ENCODE assay signal across 8 cellular contexts in the genomic region with DNA sequence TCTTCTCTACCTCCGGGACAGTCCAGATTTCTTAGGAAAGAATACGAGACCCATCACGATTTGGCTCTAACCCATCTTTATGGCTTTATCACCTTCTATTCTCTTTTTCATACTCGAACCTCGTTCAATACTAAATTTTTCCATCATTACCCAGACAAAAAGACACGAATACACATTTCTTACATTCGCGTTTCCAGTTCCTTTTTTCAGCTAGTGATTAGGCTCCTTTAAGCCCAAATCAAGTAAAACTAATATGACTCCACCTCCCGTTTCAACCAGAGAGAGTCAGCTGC. TPM values are rescaled to one million over a fixed set of nuclear protein-coding genes. Genes with fewer than 3 reads are reported as not detected.
DNase-seq lines count a peak whose midpoint lies in the region; ATAC-seq and TF ChIP-seq lines count a peak whose summit lies in the region.

No MANE protein-coding gene starts in this region.

- peaks cover 16% of the 10 kb centered on the region for H3K36me3 ChIP-seq in A673 (ENCODE audit: insufficient read depth, low read length, poor library complexity, severe bottlenecking)
- peaks cover 34% of the 10 kb centered on the region for H3K36me3 ChIP-seq in HUES64 (ENCODE audit: insufficient read depth, low read length)
- H3K36me3 ChIP-seq in mucosa of stomach (ENCODE audit: control insufficient read depth, insufficient read depth, low read length), result no peaks in the 10 kb centered on the region

- DNase-seq in A673 (ENCODE audit: low spot score), result no peak
- DNase-seq in caudate nucleus (lab: John Stamatoyannopoulos, UW), result no peak
- DNase-seq in SHP77 (lab: John Stamatoyannopoulos, UW), result no peak

- H3K9ac ChIP-seq in HUES64 (ENCODE audit: low read depth, low read length) (peak overlapping the region; percentile 94), mucosa of stomach (ENCODE audit: low read length) (peak overlapping the region; percentile 89)

- ATAC-seq in HG03460 (IDR thresholded peaks at IDR 0.05; ENCODE audit: unreplicated experiment) (no peak), GM21786 (IDR thresholded peaks at IDR 0.05; ENCODE audit: unreplicated experiment) (no peak), HG02840 (IDR thresholded peaks at IDR 0.05; ENCODE audit: low FRiP score, unreplicated experiment) (no peak)

- peak overlapping the region; percentile 82 for H3K4me3 ChIP-seq in A673 (ENCODE audit: low read depth, low read length, poor library complexity, severe bottlenecking)
- peak overlapping the region; percentile 81 for H3K4me3 ChIP-seq in HUES64 (ENCODE audit: low read length)
- peak overlapping the region; percentile 92 for H3K4me3 ChIP-seq in mucosa of stomach (ENCODE audit: low read length)

- TF ChIP-seq CTCF in A673 (conservative IDR thresholded peaks at IDR 0.05; ENCODE audit: low read depth, low read length), result no peak

- intact Hi-C loops in A673 (cut with micrococcal nuclease; ENCODE audit: unreplicated experiment), result loop anchor here (2.0 kb wide), 1 partner anchor 18 kb away; the partner anchor contains the start of gene ZBTB26

- H3K27me3 ChIP-seq in A673 (replicated peaks; ENCODE audit: insufficient read depth, low read depth, low read length, poor library complexity), result no peaks in the 10 kb centered on the region
- H3K27me3 ChIP-seq in HUES64 (ENCODE audit: insufficient read depth, low read length), result no peaks in the 10 kb centered on the region
- no peaks in the 10 kb centered on the region for H3K27me3 ChIP-seq in mucosa of stomach (ENCODE audit: control insufficient read depth, insufficient read depth, low read length)

- POLR2A ChIA-PET in A673 (lab: Charles Lee; ENCODE audit: low non-redundant PET), result interaction anchor here (0.5 to 0.9 kb wide), 2 partner anchors 17 to 276 kb away, joined by 3 to 6 read pairs; no protein-coding TSS in a partner anchor

- H3K9me3 ChIP-seq in A673 (ENCODE audit: low read depth, low read length, poor library complexity, severe bottlenecking), result no peaks in the 10 kb centered on the region
- no peaks in the 10 kb centered on the region for H3K9me3 ChIP-seq in HUES64 (ENCODE audit: insufficient read depth, low read depth, low read length)
- no peaks in the 10 kb centered on the region for H3K9me3 ChIP-seq in mucosa of stomach (ENCODE audit: control insufficient read depth, low read length)

- CTCF ChIA-PET in A673 (lab: Charles Lee), result interaction anchor here (0.5 to 1.0 kb wide), 3 partner anchors 78 to 1592 kb away, joined by 5 to 9 read pairs (median 6); no protein-coding TSS in a partner anchor

- WGBS in HUES64, result 7% methylated on average over 9 of the region's 9 CpGs

- H3K27ac ChIP-seq in A673 (ENCODE audit: low read depth, low read length, poor library complexity, severe bottlenecking), result peak overlapping the region; percentile 87
- H3K27ac ChIP-seq in HUES64 (ENCODE audit: low read depth, low read length), result peak overlapping the region; percentile 93
- peak overlapping the region; percentile 77 for H3K27ac ChIP-seq in caudate nucleus (ENCODE audit: low read depth, low read length)

- BruUV-seq in A673 (replicated peaks; lab: Mats Ljungman, UMichigan), result TSS peak; percentile 49

- H3K4me1 ChIP-seq in A673 (ENCODE audit: insufficient read depth, low read length, poor library complexity, severe bottlenecking), result peaks cover 8% of the 10 kb centered on the region
- peaks cover 6% of the 10 kb centered on the region; the same call in 1 of the 2 replicates for H3K4me1 ChIP-seq in HUES64 (ENCODE audit: insufficient read depth, low read length)
- H3K4me1 ChIP-seq in mucosa of stomach (ENCODE audit: control insufficient read depth, insufficient read depth, low read length), result peaks cover 10% of the 10 kb centered on the region

RNA-seq across cellular contexts. Expression of gene ZBTB6, which starts 0.5 kb away (rescaled TPM):
- total RNA-seq in A673 (2021), result 10.4 and 10.5 TPM in 2 replicates
- polyA plus RNA-seq in HUES64 (2013, experiment 1 of 2), result 8.8 TPM
- polyA plus RNA-seq in HUES64 (2013, experiment 2 of 2), result 9.7 TPM

RNA-seq across cellular contexts. Expression of gene RC3H2, which starts 7.5 kb away (rescaled TPM):
- 70.2 and 71.1 TPM in 2 replicates for total RNA-seq in A673 (2021)
- 19.0 TPM for polyA plus RNA-seq in HUES64 (2013, experiment 1 of 2)
- polyA plus RNA-seq in HUES64 (2013, experiment 2 of 2), result 22.6 TPM

RNA-seq across cellular contexts. Expression of gene ZBTB26, which starts 18.7 kb away (rescaled TPM):
- 10.1 and 10.9 TPM in 2 replicates for total RNA-seq in A673 (2021)
- polyA plus RNA-seq in HUES64 (2013, experiment 1 of 2), result 5.1 TPM
- 5.8 TPM for polyA plus RNA-seq in HUES64 (2013, experiment 2 of 2)

RNA-seq across cellular contexts. Expression of gene RABGAP1, which starts 28.2 kb away (rescaled TPM):
- 64.0 and 65.8 TPM in 2 replicates for total RNA-seq in A673 (2021)
- 14.2 TPM for polyA plus RNA-seq in HUES64 (2013, experiment 1 of 2)
- polyA plus RNA-seq in HUES64 (2013, experiment 2 of 2), result 15.7 TPM
